ENCODE assay signal across 8 cellular contexts in the genomic region with DNA sequence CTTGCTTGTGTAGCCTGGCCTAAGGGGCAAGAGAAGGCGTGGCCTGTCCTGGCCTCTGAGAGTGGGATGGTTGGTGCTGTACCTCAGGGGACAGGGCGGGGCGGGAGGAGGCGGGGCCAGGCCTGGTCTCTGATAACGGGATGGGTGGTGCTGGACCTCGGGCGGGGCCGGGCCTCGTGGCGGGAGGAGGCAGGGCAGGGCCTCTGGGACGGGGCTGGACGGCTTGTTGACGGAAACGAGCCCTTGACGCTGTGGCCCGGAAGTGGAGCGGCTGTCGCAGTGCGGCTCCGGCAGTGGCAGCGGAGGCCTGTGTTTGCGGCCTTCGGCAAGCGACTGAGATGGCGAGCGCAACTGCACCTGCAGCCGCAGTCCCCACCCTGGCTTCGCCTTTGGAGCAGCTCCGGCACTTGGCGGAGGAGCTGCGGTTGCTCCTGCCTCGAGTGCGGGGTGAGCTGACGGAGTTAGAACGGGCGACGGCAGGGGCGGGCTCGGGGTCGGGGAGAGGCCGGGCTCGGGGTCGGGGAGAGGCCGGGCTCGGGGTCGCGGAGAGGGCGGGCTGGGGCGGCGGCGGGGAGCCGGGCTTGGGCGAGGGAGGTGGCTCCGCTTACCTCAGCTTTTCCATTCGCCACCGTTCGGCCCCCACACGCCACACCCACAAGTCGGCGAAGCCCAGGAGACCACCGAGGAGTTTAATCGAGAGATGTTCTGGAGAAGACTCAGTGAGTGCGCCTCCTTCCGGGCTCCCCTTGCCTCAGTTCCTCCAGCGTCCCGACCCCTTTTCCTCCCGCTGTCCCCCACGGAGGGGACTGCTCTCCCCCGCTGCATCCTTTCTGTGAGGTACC. TPM values are rescaled to one million over a fixed set of nuclear protein-coding genes. Genes with fewer than 3 reads are reported as not detected.
DNase-seq lines count a peak whose midpoint lies in the region; ATAC-seq and TF ChIP-seq lines count a peak whose summit lies in the region.

A gene with protein sequence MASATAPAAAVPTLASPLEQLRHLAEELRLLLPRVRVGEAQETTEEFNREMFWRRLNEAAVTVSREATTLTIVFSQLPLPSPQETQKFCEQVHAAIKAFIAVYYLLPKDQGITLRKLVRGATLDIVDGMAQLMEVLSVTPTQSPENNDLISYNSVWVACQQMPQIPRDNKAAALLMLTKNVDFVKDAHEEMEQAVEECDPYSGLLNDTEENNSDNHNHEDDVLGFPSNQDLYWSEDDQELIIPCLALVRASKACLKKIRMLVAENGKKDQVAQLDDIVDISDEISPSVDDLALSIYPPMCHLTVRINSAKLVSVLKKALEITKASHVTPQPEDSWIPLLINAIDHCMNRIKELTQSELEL (plus strand): TSS at position 243 of the 842 bp plus-strand sequence. CDS start 96 bp downstream, at position 339.

- H2AK5ac ChIP-seq in H9 (ENCODE audit: insufficient read length, low read length): no peak within 1 kb of the TSS

- no peak within 1 kb of the TSS for H2BK5ac ChIP-seq in H9 (ENCODE audit: insufficient read length, low read length)

- no peak within 1 kb of the TSS for H2BK120ac ChIP-seq in H9 (ENCODE audit: low read depth, low read length, poor library complexity, severe bottlenecking)

- no peak within 1 kb of the TSS for H4K5ac ChIP-seq in H9 (ENCODE audit: insufficient read length, low read depth, low read length)

- H3K23ac ChIP-seq in H9 (ENCODE audit: insufficient read length, low read depth, low read length): no peak within 1 kb of the TSS

- no peak within 1 kb of the TSS for H3K14ac ChIP-seq in H9 (ENCODE audit: insufficient read depth, low read length)

- H3K27me3 ChIP-seq in H9 (ENCODE audit: insufficient read depth, low read length) (no peaks in the 10 kb centered on the region), gastroesophageal sphincter (no peaks in the 10 kb centered on the region), neutrophil (no peaks in the 10 kb centered on the region), suprapubic skin (no peaks in the 10 kb centered on the region)

- peak within 1 kb of the TSS; percentile 83 to 91 (median 85); a peak in 6 of 7 replicates for H3K27ac Mint-ChIP-seq in H9
- peak within 1 kb of the TSS; percentile 91 for H3K27ac Mint-ChIP-seq in activated naive CD4-positive, alpha-beta T cell treated with anti-CD3 and anti-CD28 coated beads for 36 hours

- H3K23me2 ChIP-seq in H9 (ENCODE audit: insufficient read length, low read depth, low read length, poor library complexity, severe bottlenecking): peaks cover 5% of the 10 kb centered on the region

- H2BK15ac ChIP-seq in H9 (ENCODE audit: low read depth, low read length): no peak within 1 kb of the TSS

- H2AFZ ChIP-seq in H9 (ENCODE audit: low read length): peak within 1 kb of the TSS; percentile 14

- intact Hi-C loops in activated naive CD4-positive, alpha-beta T cell treated with anti-CD3 and anti-CD28 coated beads for 36 hours (cut with micrococcal nuclease): loop anchor here (1.0 to 10.0 kb wide), 5 partner anchors 63 to 911 kb away; a partner anchor contains a TSS

- H3K4me2 ChIP-seq in H9 (ENCODE audit: insufficient read depth, insufficient read length, low read length): peak within 1 kb of the TSS; percentile 99

- no peak within 1 kb of the TSS for H3K18ac ChIP-seq in H9 (ENCODE audit: insufficient read length, low read depth, low read length)

- H3K4me1 ChIP-seq in H9 (ENCODE audit: insufficient read depth, low read length) (no peaks in the 10 kb centered on the region; the same call in 1 of the 2 replicates), gastroesophageal sphincter (peaks cover 0 to 67% (median 12%) of the 10 kb centered on the region in 3 donors), neutrophil (ENCODE audit: control insufficient read depth in 1 of 2, insufficient read depth in 1 of 2, low read depth in 1 of 2, low read length in 1 of 2) (peaks cover 25 to 35% of the 10 kb centered on the region in 2 experiments), suprapubic skin (peaks cover 31% of the 10 kb centered on the region)

- H3K4me3 Mint-ChIP-seq in H9: peak within 1 kb of the TSS; percentile 92 to 96
- peak within 1 kb of the TSS; percentile 93 for H3K4me3 Mint-ChIP-seq in activated naive CD4-positive, alpha-beta T cell treated with anti-CD3 and anti-CD28 coated beads for 36 hours

- H3K4me3 ChIP-seq in SK-N-MC: peak within 1 kb of the TSS; percentile 76
- H3K4me3 ChIP-seq in gastroesophageal sphincter: peak within 1 kb of the TSS; percentile 67 to 90
- peak within 1 kb of the TSS; percentile 96 for H3K4me3 ChIP-seq in neutrophil (ENCODE audit: low read depth in 1 of 2, low read length in 1 of 2)
- peak within 1 kb of the TSS; percentile 91 for H3K4me3 ChIP-seq in suprapubic skin

- H3K4ac ChIP-seq in H9 (ENCODE audit: low read depth, low read length): no peak within 1 kb of the TSS

- ATAC-seq in gastroesophageal sphincter: peak; percentile 96

- peaks cover 0 to 11% (median 6%) of the 10 kb centered on the region in 3 experiments; a peak in 4 of 7 replicates for H3K36me3 Mint-ChIP-seq in H9 (ENCODE audit: insufficient read depth in 1 of 3, low read depth in 3 of 3)
- H3K36me3 Mint-ChIP-seq in activated naive CD4-positive, alpha-beta T cell treated with anti-CD3 and anti-CD28 coated beads for 36 hours (ENCODE audit: low read depth): peaks cover 4% of the 10 kb centered on the region

- no peak within 1 kb of the TSS for H2BK12ac ChIP-seq in H9 (ENCODE audit: insufficient read length, low read depth, low read length)

- no peak within 1 kb of the TSS for H3T11ph ChIP-seq in H9 (ENCODE audit: low read length)

- TF ChIP-seq EP300 in gastroesophageal sphincter (IDR thresholded peaks at IDR 0.05) (no peak), suprapubic skin (IDR thresholded peaks at IDR 0.05) (no peak)

- TF ChIP-seq POLR2A in gastroesophageal sphincter (IDR thresholded peaks at IDR 0.05) (peak; percentile 77 to 85), suprapubic skin (IDR thresholded peaks at IDR 0.05) (peak; percentile 51 to 77)

- no peaks in the 10 kb centered on the region for H3K79me1 ChIP-seq in H9 (ENCODE audit: insufficient read depth, low read depth, low read length, poor library complexity, severe bottlenecking)

- H3K4me1 Mint-ChIP-seq in H9: peaks cover 7 to 13% of the 10 kb centered on the region in 2 experiments
- H3K4me1 Mint-ChIP-seq in activated naive CD4-positive, alpha-beta T cell treated with anti-CD3 and anti-CD28 coated beads for 36 hours (ENCODE audit: low read depth): peaks cover 15% of the 10 kb centered on the region

- no peaks in the 10 kb centered on the region for H3K27me3 Mint-ChIP-seq in H9 (ENCODE audit: low read depth)
- H3K27me3 Mint-ChIP-seq in activated naive CD4-positive, alpha-beta T cell treated with anti-CD3 and anti-CD28 coated beads for 36 hours (ENCODE audit: low read depth): no peaks in the 10 kb centered on the region

- WGBS in H9 (ENCODE audit: extremely low coverage, insufficient read length, low lambda C conversion rate): no CpG with 5 or more reads among the region's 69 CpGs
- WGBS in gastroesophageal sphincter (ENCODE audit: low coverage in 1 of 2), 2 donors: 3% methylated on average over 7 of the region's 69 CpGs; no CpG with 5 or more reads in 1 of the 2 donors
- WGBS in suprapubic skin: under 1% methylated on average over 45 of the region's 69 CpGs

- no peak within 1 kb of the TSS for H2BK20ac ChIP-seq in H9 (ENCODE audit: low read depth, low read length, poor library complexity, severe bottlenecking)

- H3K9me3 ChIP-seq in H9 (ENCODE audit: control insufficient read depth, low read depth, low read length) (no peaks in the 10 kb centered on the region), SK-N-MC (ENCODE audit: low read depth, low read length) (no peaks in the 10 kb centered on the region), gastroesophageal sphincter (no peaks in the 10 kb centered on the region), neutrophil (no peaks in the 10 kb centered on the region), suprapubic skin (no peaks in the 10 kb centered on the region)

- H4K91ac ChIP-seq in H9 (ENCODE audit: insufficient read length, low read depth, low read length): no peak within 1 kb of the TSS

- H4K20me1 ChIP-seq in H9 (ENCODE audit: control insufficient read depth, insufficient read depth, insufficient read length): no peaks in the 10 kb centered on the region

- H3K56ac ChIP-seq in H9 (ENCODE audit: insufficient read length, low read depth, low read length): no peak within 1 kb of the TSS

- H3K36me3 ChIP-seq in SK-N-MC (ENCODE audit: insufficient read depth, low read length) (no peaks in the 10 kb centered on the region), gastroesophageal sphincter (peaks cover 0 to 30% of the 10 kb centered on the region in 2 donors), neutrophil (peaks cover 42% of the 10 kb centered on the region), suprapubic skin (peaks cover 27% of the 10 kb centered on the region)

- no peaks in the 10 kb centered on the region for H3K79me2 ChIP-seq in H9 (ENCODE audit: insufficient read depth, low read length)

- no peak within 1 kb of the TSS for H4K8ac ChIP-seq in H9 (replicated peaks; ENCODE audit: insufficient read length, low read depth, low read length)

- H3K9me3 Mint-ChIP-seq in H9: no peaks in the 10 kb centered on the region
- H3K9me3 Mint-ChIP-seq in activated naive CD4-positive, alpha-beta T cell treated with anti-CD3 and anti-CD28 coated beads for 36 hours: no peaks in the 10 kb centered on the region

- H3K9ac ChIP-seq in H9 (ENCODE audit: extremely low read depth, insufficient read length, low read length): peak within 1 kb of the TSS; percentile 69
- peak within 1 kb of the TSS; percentile 59 for H3K9ac ChIP-seq in SK-N-MC (ENCODE audit: insufficient read length)

- no peak within 1 kb of the TSS for H3K27ac ChIP-seq in H9 (ENCODE audit: insufficient read length, low read depth, low read length)
- H3K27ac ChIP-seq in SK-N-MC: no peak within 1 kb of the TSS
- H3K27ac ChIP-seq in gastroesophageal sphincter: peak within 1 kb of the TSS; percentile 81 to 94 (median 93)
- peak within 1 kb of the TSS; percentile 99 for H3K27ac ChIP-seq in neutrophil
- peak within 1 kb of the TSS; percentile 89 for H3K27ac ChIP-seq in suprapubic skin

- TF ChIP-seq CTCF in H9 (conservative IDR thresholded peaks at IDR 0.05) (peak; percentile 73), gastroesophageal sphincter (IDR thresholded peaks at IDR 0.05) (peak in 3 of 4 experiments; percentile 18 to 57 (median 34)), neutrophil (IDR thresholded peaks at IDR 0.05) (peak; percentile 54), suprapubic skin (IDR thresholded peaks at IDR 0.05) (no peak)

- DNase-seq in GM04504 (ENCODE audit: low read depth) (peak; percentile 63), H9 (peak; percentile 99), M059J (ENCODE audit: low read depth) (peak; percentile 89), SK-N-MC (ENCODE audit: low read depth, low spot score) (no peak), suprapubic skin (ENCODE audit: low spot score in 2 of 2) (peak; percentile 97)
- DNase-seq in activated naive CD4-positive, alpha-beta T cell treated with anti-CD3 and anti-CD28 coated beads for 36 hours: peak; percentile 94

- CTCF ChIA-PET in activated naive CD4-positive, alpha-beta T cell treated with anti-CD3 and anti-CD28 coated beads for 36 hours (lab: Charles Lee): interaction anchor here (1.3 to 2.6 kb wide), 3 partner anchors 19 to 100 kb away, joined by 3 to 9 read pairs (median 7); no protein-coding TSS in a partner anchor

RNA-seq across cellular contexts. Expression of the gene that starts here (rescaled TPM):
- 34.1 and 34.8 TPM in 2 replicates for total RNA-seq in H9 (2021)
- total RNA-seq in M059J (2014; rRNA removed; shearing (Covaris generic)): 32.4 and 53.6 TPM in 2 replicates
- 10 to 100 TPM; 54.6 to 62.1 TPM for total RNA-seq in activated naive CD4-positive, alpha-beta T cell treated with anti-CD3 and anti-CD28 coated beads for 36 hours
- 10 to 100 TPM; 43.0 to 70.9 (median 54.1) TPM for total RNA-seq in gastroesophageal sphincter
- total RNA-seq in suprapubic skin: 10 to 100 TPM; 55.9 to 93.7 (median 81.2) TPM

Comparison
In these comparisons a context has a peak if more than half of its experiments do, and no peak if none do; other contexts are left out.
1. H3K27ac ChIP-seq: peak in gastroesophageal sphincter (4 of 4), neutrophil (single experiment) and suprapubic skin (single experiment); none in H9 (single experiment) and SK-N-MC (single experiment).
2. CTCF ChIP-seq: peak in H9 (single experiment), gastroesophageal sphincter (3 of 4) and neutrophil (single experiment); none in suprapubic skin (0 of 2).
3. Peak in every context shown above with its lines, with median percentiles within 50 percentile points of each other: H3K4me3 ChIP-seq.